In the genomic region with DNA sequence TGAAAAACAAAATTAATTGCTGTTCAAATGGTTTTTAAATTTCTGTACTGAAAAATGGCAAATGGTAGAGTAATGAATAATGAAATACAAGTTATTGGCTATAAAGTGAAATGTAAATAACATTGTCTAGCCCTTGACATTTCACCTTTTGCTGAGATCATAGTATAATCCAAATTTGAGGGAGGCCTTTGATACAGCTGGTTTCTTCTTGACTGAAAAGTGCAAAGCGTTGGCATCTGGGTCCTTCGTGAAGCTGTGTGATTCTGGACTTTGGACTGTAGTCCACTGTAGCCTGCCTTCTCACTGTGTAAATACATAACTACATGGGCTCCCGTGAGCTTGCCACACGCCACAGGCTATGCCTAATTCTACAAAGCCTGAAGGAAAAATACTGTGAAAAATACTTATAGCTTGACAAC, we compare ENCODE assay signal across 1 cellular context.
TF ChIP-seq lines count a peak whose summit lies in the region.

No MANE protein-coding gene starts in this region.

TF ChIP-seq in HEK293, 187 proteins besides CTCF, POLR2A, EP300 and RAD21 (continued from another document):
- TF ChIP-seq, protein P1, sequence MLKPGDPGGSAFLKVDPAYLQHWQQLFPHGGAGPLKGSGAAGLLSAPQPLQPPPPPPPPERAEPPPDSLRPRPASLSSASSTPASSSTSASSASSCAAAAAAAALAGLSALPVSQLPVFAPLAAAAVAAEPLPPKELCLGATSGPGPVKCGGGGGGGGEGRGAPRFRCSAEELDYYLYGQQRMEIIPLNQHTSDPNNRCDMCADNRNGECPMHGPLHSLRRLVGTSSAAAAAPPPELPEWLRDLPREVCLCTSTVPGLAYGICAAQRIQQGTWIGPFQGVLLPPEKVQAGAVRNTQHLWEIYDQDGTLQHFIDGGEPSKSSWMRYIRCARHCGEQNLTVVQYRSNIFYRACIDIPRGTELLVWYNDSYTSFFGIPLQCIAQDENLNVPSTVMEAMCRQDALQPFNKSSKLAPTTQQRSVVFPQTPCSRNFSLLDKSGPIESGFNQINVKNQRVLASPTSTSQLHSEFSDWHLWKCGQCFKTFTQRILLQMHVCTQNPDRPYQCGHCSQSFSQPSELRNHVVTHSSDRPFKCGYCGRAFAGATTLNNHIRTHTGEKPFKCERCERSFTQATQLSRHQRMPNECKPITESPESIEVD (tag by site-specific recombination; IDR thresholded peaks at IDR 0.05): peak; percentile 62
TF ChIP-seq in HEK293: peak in this region for 2.
